8 cellular contexts compared by ENCODE assay signal in genomic region chr6:139372326-139373153, GRCh38. TPM values are rescaled to one million over a fixed set of nuclear protein-coding genes. Genes with fewer than 3 reads are reported as not detected.
DNase-seq lines count a peak whose midpoint lies in the region; ATAC-seq and TF ChIP-seq lines count a peak whose summit lies in the region.

No MANE protein-coding gene starts in this region.

- POLR2A ChIA-PET in HCT116 (lab: Charles Lee), result no interaction called here

- H3K9me3 ChIP-seq in HCT116 (ENCODE audit: control insufficient read depth in 1 of 2, insufficient read depth in 1 of 2, low read depth in 1 of 2, low read length in 2 of 2), result no peaks in the 10 kb centered on the region
- H3K9me3 ChIP-seq in left lung, result no peaks in the 10 kb centered on the region
- no peaks in the 10 kb centered on the region for H3K9me3 ChIP-seq in thyroid gland

- TF ChIP-seq POLR2A in HCT116 (IDR thresholded peaks at IDR 0.05; ENCODE audit: borderline replicate concordance, extremely low read depth, insufficient read depth, insufficient read length) (no peak), thyroid gland (IDR thresholded peaks at IDR 0.05) (peak in 1 of 2 donors; percentile 2)

- DNase-seq in HCT116 (ENCODE audit: low read depth, low spot score) (no peak), astrocyte of the cerebellum (ENCODE audit: low read depth) (no peak), left lung (no peak), thyroid gland (no peak), NCI-H1105 (lab: John Stamatoyannopoulos, UW) (no peak)

- peak overlapping the region; percentile 92 for H3K9ac ChIP-seq in HCT116 (ENCODE audit: low read length)

- H3K4me2 ChIP-seq in HCT116 (ENCODE audit: low read length), result peak overlapping the region; percentile 92

- BruUV-seq in HCT116 (replicated peaks; lab: Mats Ljungman, UMichigan), result no TSS peak

- in situ Hi-C loops in astrocyte of the cerebellum (cut with HindIII; ENCODE audit: low sequenced_read_pairs), result loop anchor here (10.0 kb wide), 1 partner anchor 682 kb away; no protein-coding TSS in a partner anchor

- H3K79me2 ChIP-seq in HCT116 (ENCODE audit: insufficient read depth, low read length), result peaks cover 27% of the 10 kb centered on the region

- H3K36me3 ChIP-seq in HCT116 (ENCODE audit: control insufficient read depth in 1 of 2, insufficient read depth in 2 of 2, low read length in 2 of 2) (peaks cover 7 to 8% of the 10 kb centered on the region in 2 experiments; a peak in 1 of 4 replicates), left lung (peaks cover 6% of the 10 kb centered on the region in 2 donors), thyroid gland (peaks cover 14 to 28% of the 10 kb centered on the region in 2 donors)

- no peaks in the 10 kb centered on the region for H4K20me1 ChIP-seq in HCT116 (ENCODE audit: insufficient read depth)

- TF ChIP-seq RAD21 in HCT116 (IDR thresholded peaks at IDR 0.05; ENCODE audit: low read depth), result no peak

- ATAC-seq in HCT116, result no peak
- no peak for ATAC-seq in left lung
- ATAC-seq in HG02798 (IDR thresholded peaks at IDR 0.05; ENCODE audit: poor library complexity, unreplicated experiment), result no peak
- no peak for ATAC-seq in GM18520 (IDR thresholded peaks at IDR 0.05; ENCODE audit: unreplicated experiment)

- no peaks in the 10 kb centered on the region for H3K27me3 ChIP-seq in HCT116 (ENCODE audit: insufficient read depth, low read length)
- no peaks in the 10 kb centered on the region for H3K27me3 ChIP-seq in left lung
- no peaks in the 10 kb centered on the region for H3K27me3 ChIP-seq in thyroid gland

- CTCF ChIA-PET in HCT116 (lab: Charles Lee), result interaction anchor here (1.0 kb wide), 1 partner anchor 8 kb away, joined by 4 read pairs; no protein-coding TSS in a partner anchor

- peaks cover 18 to 44% of the 10 kb centered on the region in 2 experiments for H3K4me1 ChIP-seq in HCT116 (ENCODE audit: control insufficient read depth in 1 of 2, insufficient read depth in 2 of 2, low read length in 2 of 2)
- H3K4me1 ChIP-seq in left lung, result peaks cover 26 to 55% of the 10 kb centered on the region in 2 donors
- H3K4me1 ChIP-seq in thyroid gland, result peaks cover 0 to 36% of the 10 kb centered on the region in 2 donors

- RAD21 ChIA-PET in HCT116 (lab: Charles Lee; ENCODE audit: low non-redundant PET in 1 of 2, low total read pairs in 2 of 2, uncharacterized antibody in 2 of 2, unreplicated experiment in 2 of 2), result interaction anchor here in 1 of 2 experiments (0.6 to 2.1 kb wide), 2 partner anchors 316 to 511 kb away, joined by 3 to 5 read pairs; no protein-coding TSS in a partner anchor

- H3K4me3 ChIP-seq in HCT116 (replicated peaks in 1 of 2; ENCODE audit: low read depth in 1 of 2, low read length in 2 of 2) (peak overlapping the region; percentile 94 to 96), astrocyte of the cerebellum (ENCODE audit: low read depth, low read length) (peak overlapping the region; percentile 85), left lung (peak overlapping the region; percentile 88 to 97), thyroid gland (replicated peaks in 1 of 3) (peak overlapping the region; percentile 93 to 98 (median 97))

- H2AFZ ChIP-seq in HCT116 (ENCODE audit: low read depth, low read length, poor library complexity, severe bottlenecking), result no peak overlapping the region

- no peak for TF ChIP-seq CTCF in 22Rv1 (IDR thresholded peaks at IDR 0.05)
- TF ChIP-seq CTCF in HCT116 (IDR thresholded peaks at IDR 0.05 in 2 of 3, conservative IDR thresholded peaks at IDR 0.05 in 1 of 3; ENCODE audit: borderline replicate concordance in 1 of 3, insufficient read depth in 1 of 3, low read depth in 2 of 3, low read length in 2 of 3), result no peak
- no peak for TF ChIP-seq CTCF in astrocyte of the cerebellum (IDR thresholded peaks at IDR 0.05; ENCODE audit: low read depth, low read length, missing control alignments)
- TF ChIP-seq CTCF in left lung (IDR thresholded peaks at IDR 0.05), result no peak
- no peak for TF ChIP-seq CTCF in thyroid gland (IDR thresholded peaks at IDR 0.05)

- 0 to 1% methylated on average over 14 of the region's 14 CpGs for WGBS in thyroid gland, 2 donors

- H3K27ac ChIP-seq in 22Rv1 (peak overlapping the region; percentile 99), HCT116 (ENCODE audit: low read depth, low read length) (peak overlapping the region; percentile 88), left lung (peak overlapping the region; percentile 97 to 99), thyroid gland (peak overlapping the region; percentile 99 to 100 (median 100))

- intact Hi-C loops in HCT116 (cut with micrococcal nuclease) (loop anchor here (5.0 to 10.0 kb wide), 3 partner anchors 212 to 732 kb away; no protein-coding TSS in a partner anchor), left lung (cut with DNase I) (no loop called here), thyroid gland (cut with DNase I) (loop anchor here (10.0 kb wide), 3 partner anchors 162 to 602 kb away; no protein-coding TSS in a partner anchor)

- H3K9me2 ChIP-seq in HCT116 (ENCODE audit: insufficient read depth), result no peaks in the 10 kb centered on the region

TF ChIP-seq in HCT116, 20 proteins besides CTCF, POLR2A, EP300 and RAD21:
- TF ChIP-seq SP1 (IDR thresholded peaks at IDR 0.05; ENCODE audit: low read depth), result no peak
- TF ChIP-seq TCF7L2 (IDR thresholded peaks at IDR 0.05; ENCODE audit: borderline replicate concordance, extremely low read depth, insufficient read depth, insufficient read length), result no peak
- TF ChIP-seq CBX3 (IDR thresholded peaks at IDR 0.05; ENCODE audit: low read depth), result no peak
- TF ChIP-seq CEBPB (IDR thresholded peaks at IDR 0.05; ENCODE audit: low read depth), result no peak
- no peak for TF ChIP-seq EZH2phosphoT487 (IDR thresholded peaks at IDR 0.05; ENCODE audit: borderline replicate concordance)
- TF ChIP-seq SRF (IDR thresholded peaks at IDR 0.05; ENCODE audit: low read depth), result no peak
- TF ChIP-seq SIN3A (IDR thresholded peaks at IDR 0.05; ENCODE audit: low read depth), result no peak
- TF ChIP-seq, protein P1, sequence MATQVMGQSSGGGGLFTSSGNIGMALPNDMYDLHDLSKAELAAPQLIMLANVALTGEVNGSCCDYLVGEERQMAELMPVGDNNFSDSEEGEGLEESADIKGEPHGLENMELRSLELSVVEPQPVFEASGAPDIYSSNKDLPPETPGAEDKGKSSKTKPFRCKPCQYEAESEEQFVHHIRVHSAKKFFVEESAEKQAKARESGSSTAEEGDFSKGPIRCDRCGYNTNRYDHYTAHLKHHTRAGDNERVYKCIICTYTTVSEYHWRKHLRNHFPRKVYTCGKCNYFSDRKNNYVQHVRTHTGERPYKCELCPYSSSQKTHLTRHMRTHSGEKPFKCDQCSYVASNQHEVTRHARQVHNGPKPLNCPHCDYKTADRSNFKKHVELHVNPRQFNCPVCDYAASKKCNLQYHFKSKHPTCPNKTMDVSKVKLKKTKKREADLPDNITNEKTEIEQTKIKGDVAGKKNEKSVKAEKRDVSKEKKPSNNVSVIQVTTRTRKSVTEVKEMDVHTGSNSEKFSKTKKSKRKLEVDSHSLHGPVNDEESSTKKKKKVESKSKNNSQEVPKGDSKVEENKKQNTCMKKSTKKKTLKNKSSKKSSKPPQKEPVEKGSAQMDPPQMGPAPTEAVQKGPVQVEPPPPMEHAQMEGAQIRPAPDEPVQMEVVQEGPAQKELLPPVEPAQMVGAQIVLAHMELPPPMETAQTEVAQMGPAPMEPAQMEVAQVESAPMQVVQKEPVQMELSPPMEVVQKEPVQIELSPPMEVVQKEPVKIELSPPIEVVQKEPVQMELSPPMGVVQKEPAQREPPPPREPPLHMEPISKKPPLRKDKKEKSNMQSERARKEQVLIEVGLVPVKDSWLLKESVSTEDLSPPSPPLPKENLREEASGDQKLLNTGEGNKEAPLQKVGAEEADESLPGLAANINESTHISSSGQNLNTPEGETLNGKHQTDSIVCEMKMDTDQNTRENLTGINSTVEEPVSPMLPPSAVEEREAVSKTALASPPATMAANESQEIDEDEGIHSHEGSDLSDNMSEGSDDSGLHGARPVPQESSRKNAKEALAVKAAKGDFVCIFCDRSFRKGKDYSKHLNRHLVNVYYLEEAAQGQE (IDR thresholded peaks at IDR 0.05; ENCODE audit: low read depth), result no peak
- TF ChIP-seq, protein P2, sequence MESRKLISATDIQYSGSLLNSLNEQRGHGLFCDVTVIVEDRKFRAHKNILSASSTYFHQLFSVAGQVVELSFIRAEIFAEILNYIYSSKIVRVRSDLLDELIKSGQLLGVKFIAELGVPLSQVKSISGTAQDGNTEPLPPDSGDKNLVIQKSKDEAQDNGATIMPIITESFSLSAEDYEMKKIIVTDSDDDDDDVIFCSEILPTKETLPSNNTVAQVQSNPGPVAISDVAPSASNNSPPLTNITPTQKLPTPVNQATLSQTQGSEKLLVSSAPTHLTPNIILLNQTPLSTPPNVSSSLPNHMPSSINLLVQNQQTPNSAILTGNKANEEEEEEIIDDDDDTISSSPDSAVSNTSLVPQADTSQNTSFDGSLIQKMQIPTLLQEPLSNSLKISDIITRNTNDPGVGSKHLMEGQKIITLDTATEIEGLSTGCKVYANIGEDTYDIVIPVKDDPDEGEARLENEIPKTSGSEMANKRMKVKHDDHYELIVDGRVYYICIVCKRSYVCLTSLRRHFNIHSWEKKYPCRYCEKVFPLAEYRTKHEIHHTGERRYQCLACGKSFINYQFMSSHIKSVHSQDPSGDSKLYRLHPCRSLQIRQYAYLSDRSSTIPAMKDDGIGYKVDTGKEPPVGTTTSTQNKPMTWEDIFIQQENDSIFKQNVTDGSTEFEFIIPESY (IDR thresholded peaks at IDR 0.05; ENCODE audit: extremely low read depth, insufficient replicate concordance, low read length), result no peak
- TF ChIP-seq ATF3 (IDR thresholded peaks at IDR 0.05), result no peak
- no peak for TF ChIP-seq ELF1 (IDR thresholded peaks at IDR 0.05; ENCODE audit: borderline replicate concordance, low read depth)
- TF ChIP-seq EGR1 (IDR thresholded peaks at IDR 0.05; ENCODE audit: low read depth), result no peak
- TF ChIP-seq ZNF274 (IDR thresholded peaks at IDR 0.05; ENCODE audit: low read depth, low read length), result no peak
- no peak for TF ChIP-seq EZH2 (IDR thresholded peaks at IDR 0.05)
- TF ChIP-seq, protein P3, sequence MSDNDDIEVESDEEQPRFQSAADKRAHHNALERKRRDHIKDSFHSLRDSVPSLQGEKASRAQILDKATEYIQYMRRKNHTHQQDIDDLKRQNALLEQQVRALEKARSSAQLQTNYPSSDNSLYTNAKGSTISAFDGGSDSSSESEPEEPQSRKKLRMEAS (IDR thresholded peaks at IDR 0.05), result no peak
- no peak for TF ChIP-seq YY1 (IDR thresholded peaks at IDR 0.05; ENCODE audit: extremely low read depth, insufficient replicate concordance, low read depth, low read length)
- no peak for TF ChIP-seq FOSL1 (IDR thresholded peaks at IDR 0.05; ENCODE audit: low read depth)

RNA-seq across cellular contexts. Expression of gene CITED2, which starts 1.9 kb away (rescaled TPM):
- total RNA-seq in HCT116 (2021; ENCODE audit: unreplicated experiment), result 46.1 TPM
- polyA plus RNA-seq in HCT116 (2012), result 37.8 and 65.9 TPM in 2 replicates
- 100 to 1,000 TPM; 142 to 321 TPM for total RNA-seq in left lung
- 100 to 1,000 TPM; 178 to 354 (median 261) TPM for total RNA-seq in thyroid gland

Comparison
In these comparisons a context has a peak if more than half of its experiments do, and no peak if none do; other contexts are left out.
1. intact Hi-C loops: an anchor here in HCT116 (5.0 to 10.0 kb wide) and thyroid gland (10.0 kb wide); none called in left lung.